17 cellular contexts compared by ENCODE assay signal in genomic region chr5:16952968-16953671, GRCh38. TPM values are rescaled to one million over a fixed set of nuclear protein-coding genes. Genes with fewer than 3 reads are reported as not detected.
A peak's percentile ranks its signal among the peaks of the same experiment; 100 is the strongest.
DNase-seq lines count a peak whose midpoint lies in the region; ATAC-seq and TF ChIP-seq lines count a peak whose summit lies in the region.
"Had no signal": no experiment of that assay in that cellular context is flagged by ENCODE, and none has a peak within 500 bp of the region (broad histone marks: within the 10 kb centered on the region; RNA-seq: fewer than 3 reads in every experiment).

No MANE protein-coding gene starts in this region.

- no peaks in the 10 kb centered on the region for H3K79me2 ChIP-seq in PC-3 (ENCODE audit: low read length)

- POLR2A ChIA-PET in Caco-2 (lab: Charles Lee) = no interaction called here
- POLR2A ChIA-PET in PC-3 (lab: Charles Lee; ENCODE audit: unreplicated experiment) = no interaction called here
- POLR2A ChIA-PET in T-cell (lab: Charles Lee) = no interaction called here

- H3K4me2 ChIP-seq in PC-3 (ENCODE audit: low read length) = peak overlapping the region; percentile 27
- H3K4me2 ChIP-seq: BLaER1 had no signal

- intact Hi-C loops in Caco-2 (cut with micrococcal nuclease; ENCODE audit: unreplicated experiment) (no loop called here), PC-3 (cut with micrococcal nuclease) (no loop called here)

- CTCF ChIA-PET in Caco-2 (lab: Charles Lee) = interaction anchor here (0.7 to 1.0 kb wide), 2 partner anchors 9 to 216 kb away, joined by 3 to 6 read pairs; no protein-coding TSS in a partner anchor
- CTCF ChIA-PET in PC-3 (lab: Charles Lee) = no interaction called here
- CTCF ChIA-PET in T-cell (lab: Charles Lee) = no interaction called here

- H3K36me3 ChIP-seq in Caco-2 (ENCODE audit: control insufficient read depth, insufficient read depth, low read length) (no peaks in the 10 kb centered on the region), PC-3 (ENCODE audit: low read depth, low read length) (no peaks in the 10 kb centered on the region), SJCRH30 (no peaks in the 10 kb centered on the region)
- H3K36me3 ChIP-seq: BLaER1 had no signal

- H3K4me3 Mint-ChIP-seq in Caco-2 (ENCODE audit: unreplicated experiment) = no peak overlapping the region
- no peak overlapping the region for H3K4me3 Mint-ChIP-seq in nephron progenitor cell
- no peak overlapping the region for H3K4me3 Mint-ChIP-seq in T-cell
- H3K4me3 Mint-ChIP-seq: CD8-positive, alpha-beta memory T cell had no signal

- BruUV-seq in Caco-2 (replicated peaks; lab: Mats Ljungman, UMichigan) (no TSS peak), PC-3 (replicated peaks; lab: Mats Ljungman, UMichigan) (no TSS peak)

- no peaks in the 10 kb centered on the region for H3K36me3 Mint-ChIP-seq in Caco-2 (ENCODE audit: insufficient read depth, unreplicated experiment)
- H3K36me3 Mint-ChIP-seq in nephron progenitor cell (ENCODE audit: low read depth) = no peaks in the 10 kb centered on the region
- no peaks in the 10 kb centered on the region for H3K36me3 Mint-ChIP-seq in T-cell
- H3K36me3 Mint-ChIP-seq: CD8-positive, alpha-beta memory T cell had no signal

- peaks cover 6% of the 10 kb centered on the region for H3F3A ChIP-seq in PC-3 (ENCODE audit: low read length, unreplicated experiment)

- H2AFZ ChIP-seq in PC-3 (ENCODE audit: low read length) = peak overlapping the region; percentile 36; the same call in 1 of the 2 replicates

- peaks cover 7% of the 10 kb centered on the region for H3K4me1 Mint-ChIP-seq in Caco-2 (ENCODE audit: low read depth, unreplicated experiment)
- peaks cover 5% of the 10 kb centered on the region for H3K4me1 Mint-ChIP-seq in nephron progenitor cell
- H3K4me1 Mint-ChIP-seq in T-cell = no peaks in the 10 kb centered on the region
- H3K4me1 Mint-ChIP-seq: CD8-positive, alpha-beta memory T cell had no signal

- peak overlapping the region; percentile 17; the same call in 1 of the 2 replicates for H3K27ac ChIP-seq in PC-3 (ENCODE audit: low read length)
- H3K27ac ChIP-seq in SJCRH30 = no peak overlapping the region
- H3K27ac ChIP-seq: BLaER1 had no signal

- DNase-seq in Caco-2 (peak; percentile 64 to 74), PC-3 (peak; percentile 53), epithelial cell of proximal tubule (ENCODE audit: low read depth) (peak; percentile 85), nephron progenitor cell (no peak), T-cell (no peak), nucleus accumbens (lab: John Stamatoyannopoulos, UW) (no peak), SJCRH30 (no peak)
- DNase-seq: CD8-positive, alpha-beta memory T cell; DMS 273 treated with DMSO at 0.1 percent for 48 hours; NCI-H1105 treated with DMSO at 0.1 percent for 48 hours; NCI-H187 treated with DMSO at 0.1 percent for 48 hours; NCI-H345; NCI-H69; RPMI8226; SIG-M5 had no signal

- TF ChIP-seq CTCF in Caco-2 (IDR thresholded peaks at IDR 0.05; ENCODE audit: insufficient read depth in 1 of 2, low read depth in 1 of 2, low read length in 1 of 2, severe bottlenecking in 1 of 2, unreplicated experiment in 1 of 2) (peak in 1 of 2 experiments; percentile 18), PC-3 (conservative IDR thresholded peaks at IDR 0.05; ENCODE audit: low read depth, low read length) (no peak), epithelial cell of proximal tubule (conservative IDR thresholded peaks at IDR 0.05; ENCODE audit: low read depth, low read length) (peak; percentile 11), nephron progenitor cell (IDR thresholded peaks at IDR 0.05) (no peak)

- H3K4me1 ChIP-seq in Caco-2 = peaks cover 12% of the 10 kb centered on the region
- H3K4me1 ChIP-seq in PC-3 (ENCODE audit: insufficient read depth, low read length) = peaks cover 18% of the 10 kb centered on the region
- no peaks in the 10 kb centered on the region for H3K4me1 ChIP-seq in SJCRH30

- H4K20me1 ChIP-seq in PC-3 (ENCODE audit: low read length) = no peaks in the 10 kb centered on the region
- H4K20me1 ChIP-seq: BLaER1 had no signal

- H3K27me3 ChIP-seq in Caco-2 (replicated peaks; ENCODE audit: control insufficient read depth, insufficient read depth, low read length) = no peaks in the 10 kb centered on the region
- no peaks in the 10 kb centered on the region for H3K27me3 ChIP-seq in PC-3 (ENCODE audit: low read length)
- no peaks in the 10 kb centered on the region for H3K27me3 ChIP-seq in SJCRH30
- H3K27me3 ChIP-seq: BLaER1 had no signal

- H3K9ac ChIP-seq in PC-3 (ENCODE audit: low read length) = no peak overlapping the region
- H3K9ac ChIP-seq: BLaER1 had no signal

- H3K4me3 ChIP-seq in Caco-2 (ENCODE audit: low read depth, low read length) (no peak overlapping the region), PC-3 (ENCODE audit: low read length) (no peak overlapping the region), epithelial cell of proximal tubule (ENCODE audit: low read depth, low read length) (no peak overlapping the region), SJCRH30 (no peak overlapping the region)
- H3K4me3 ChIP-seq: BLaER1 had no signal

- H3K9me3 Mint-ChIP-seq in Caco-2 (ENCODE audit: unreplicated experiment) (no peaks in the 10 kb centered on the region), nephron progenitor cell (peaks cover 4% of the 10 kb centered on the region), T-cell (peaks cover 3 to 8% (median 4%) of the 10 kb centered on the region in 3 donors)

- H3K9me2 ChIP-seq in PC-3 (replicated peaks; ENCODE audit: low read length) = no peaks in the 10 kb centered on the region

- H3K27me3 Mint-ChIP-seq in Caco-2 (ENCODE audit: insufficient read depth, unreplicated experiment) (no peaks in the 10 kb centered on the region), nephron progenitor cell (ENCODE audit: low read depth, poor library complexity) (peaks cover 3% of the 10 kb centered on the region), T-cell (peaks cover 0 to 3% of the 10 kb centered on the region in 2 donors)

- peak overlapping the region; percentile 82 for H3K27ac Mint-ChIP-seq in Caco-2 (ENCODE audit: unreplicated experiment)
- peak overlapping the region; percentile 23 for H3K27ac Mint-ChIP-seq in nephron progenitor cell
- H3K27ac Mint-ChIP-seq in T-cell = no peak overlapping the region
- H3K27ac Mint-ChIP-seq: CD8-positive, alpha-beta memory T cell had no signal

- ATAC-seq in PC-3 (no peak), GM21447 (IDR thresholded peaks at IDR 0.05; ENCODE audit: unreplicated experiment) (no peak), T-cell (replicated peaks in 1 of 4) (no peak)

- H3K9me3 ChIP-seq in Caco-2 (no peaks in the 10 kb centered on the region), PC-3 (ENCODE audit: low read length) (no peaks in the 10 kb centered on the region), SJCRH30 (replicated peaks) (no peaks in the 10 kb centered on the region)

RNA-seq across cellular contexts. Expression of gene MYO10, which starts 17.0 kb away (rescaled TPM):
- 67.6 and 73.3 TPM in 2 replicates for total RNA-seq in Caco-2 (2022)
- 52.3 and 72.3 TPM in 2 replicates for total RNA-seq in PC-3 (2014; rRNA removed)
- 31.5 and 32.6 TPM in 2 replicates for total RNA-seq in epithelial cell of proximal tubule
- total RNA-seq in T-cell = under 1 TPM in 3 of 5 donors, not detected in 2; 0.20 to 0.47 (median 0.23) TPM
- 9.3 and 9.4 TPM in 2 replicates for total RNA-seq in SJCRH30 (2014; rRNA removed; shearing (Covaris generic))

Comparison
In these comparisons a context has a peak if more than half of its experiments do, and no peak if none do; other contexts are left out.
1. DNase-seq: peak in Caco-2 (2 of 2), PC-3 (single experiment) and epithelial cell of proximal tubule (single experiment); none in nephron progenitor cell (single experiment), T-cell (0 of 34), nucleus accumbens (0 of 56) and SJCRH30 (0 of 2).
2. H3K27ac Mint-ChIP-seq: peak in Caco-2 (single experiment) and nephron progenitor cell (single experiment); none in T-cell (0 of 2).